ENCODE assay signal across 8 cellular contexts in genomic region chr1:33535334-33535733, GRCh38.
"Had no signal": no experiment of that assay in that cellular context is flagged by ENCODE, and none has a peak within 500 bp of the region (broad histone marks: within the 10 kb centered on the region; RNA-seq: fewer than 3 reads in every experiment).

No MANE protein-coding gene starts in this region.

- FAIRE-seq: G401.6, GM12878, GM12891, GM12892, GM18507, GM19239 had no signal

- DNase-seq: GDM1, GF-D8 had no signal

- H3K4me3 ChIP-seq: GM12878 had no signal

- ATAC-seq: GM12878 had no signal
